ENCODE assay signal across 1 cellular context in genomic region chr7:24494832-24495231, GRCh38.
TF ChIP-seq lines count a peak whose summit lies in the region.

No MANE protein-coding gene starts in this region.

TF ChIP-seq in HCT116, 20 proteins besides CTCF, POLR2A, EP300 and RAD21:
- TF ChIP-seq SP1 (IDR thresholded peaks at IDR 0.05; ENCODE audit: low read depth) (no peak), FOSL1 (IDR thresholded peaks at IDR 0.05; ENCODE audit: low read depth) (no peak), ELF1 (IDR thresholded peaks at IDR 0.05; ENCODE audit: borderline replicate concordance, low read depth) (no peak), CBX3 (IDR thresholded peaks at IDR 0.05; ENCODE audit: low read depth) (no peak)
